8 cellular contexts compared by ENCODE assay signal in genomic region chr6:106547961-106548453, GRCh38.
DNase-seq lines count a peak whose midpoint lies in the region; ATAC-seq lines count a peak whose summit lies in the region.
"Had no signal": no experiment of that assay in that cellular context is flagged by ENCODE, and none has a peak within 500 bp of the region (broad histone marks: within the 10 kb centered on the region; RNA-seq: fewer than 3 reads in every experiment).

No MANE protein-coding gene starts in this region.

- DNase-seq in M059J (ENCODE audit: low read depth) (peak; percentile 63), glomerular visceral epithelial cell (ENCODE audit: extremely low spot score) (peak; percentile 84), posterior cingulate gyrus (no peak)
- peak; percentile 11 to 19 for DNase-seq in activated CD4-positive, alpha-beta T cell treated with anti-CD3 and anti-CD28 coated beads, Interleukin-2, amount 50 U/mL, for 4 hours
- DNase-seq in stimulated activated naive CD8-positive, alpha-beta T cell treated with anti-CD3 and anti-CD28 coated beads, Interleukin-15, Interleukin-2, amounts not matched to agents 100 U/mL and 50 U/mL, for 24 hours: peak; percentile 30
- DNase-seq: substantia nigra had no signal

- ATAC-seq in stimulated activated naive CD8-positive, alpha-beta T cell treated with anti-CD3 and anti-CD28 coated beads, Interleukin-15, Interleukin-2, amounts not matched to agents 100 U/mL and 50 U/mL, for 24 hours: no peak
- ATAC-seq in HG03354 (IDR thresholded peaks at IDR 0.05; ENCODE audit: poor library complexity, severe bottlenecking, unreplicated experiment): no peak
- no peak for ATAC-seq in GM18873 (IDR thresholded peaks at IDR 0.05; ENCODE audit: low FRiP score, unreplicated experiment)

- intact Hi-C loops in posterior cingulate gyrus (cut with DNase I): no loop called here

Comparison
In these comparisons a context has a peak if more than half of its experiments do, and no peak if none do; other contexts are left out.
1. DNase-seq: peak in M059J (single experiment), activated CD4-positive, alpha-beta T cell treated with anti-CD3 and anti-CD28 coated beads, Interleukin-2, amount 50 U/mL, for 4 hours (2 of 2), glomerular visceral epithelial cell (single experiment) and stimulated activated naive CD8-positive, alpha-beta T cell treated with anti-CD3 and anti-CD28 coated beads, Interleukin-15, Interleukin-2, amounts not matched to agents 100 U/mL and 50 U/mL, for 24 hours (single experiment); none in posterior cingulate gyrus (0 of 10).